In genomic region chr16:70573451-70574121, GRCh38 we compare ENCODE assay signal across 9 cellular contexts. TPM values are rescaled to one million over a fixed set of nuclear protein-coding genes. Genes with fewer than 3 reads are reported as not detected.
A peak's percentile ranks its signal among the peaks of the same experiment; 100 is the strongest.
DNase-seq lines count a peak whose midpoint lies in the region; TF ChIP-seq lines count a peak whose summit lies in the region.
"Had no signal": no experiment of that assay in that cellular context is flagged by ENCODE, and none has a peak within 500 bp of the region (broad histone marks: within the 10 kb centered on the region; RNA-seq: fewer than 3 reads in every experiment).

No MANE protein-coding gene starts in this region.

- H3F3A ChIP-seq in PC-9 (ENCODE audit: insufficient read depth, low read depth), result peaks cover 94% of the 10 kb centered on the region

- H3K27me3 Mint-ChIP-seq in progenitor cell of endocrine pancreas, result no peaks in the 10 kb centered on the region

- peak overlapping the region; percentile 31 for H3K4me2 ChIP-seq in PC-9

- peaks cover 72% of the 10 kb centered on the region for H3K36me3 ChIP-seq in A673 (ENCODE audit: insufficient read depth, low read length, poor library complexity, severe bottlenecking)
- peaks cover 42% of the 10 kb centered on the region for H3K36me3 ChIP-seq in PC-9 (ENCODE audit: low read depth)
- peaks cover 35 to 69% (median 38%) of the 10 kb centered on the region in 3 donors for H3K36me3 ChIP-seq in esophagus squamous epithelium

- H3K4me1 ChIP-seq in A673 (ENCODE audit: insufficient read depth, low read length, poor library complexity, severe bottlenecking), result peaks cover 17% of the 10 kb centered on the region
- H3K4me1 ChIP-seq in PC-9 (replicated peaks; ENCODE audit: insufficient read depth), result peaks cover 76% of the 10 kb centered on the region
- peaks cover 0 to 73% (median 48%) of the 10 kb centered on the region in 3 donors for H3K4me1 ChIP-seq in esophagus squamous epithelium

- peaks cover 27% of the 10 kb centered on the region for H3K79me2 ChIP-seq in PC-9 (ENCODE audit: low read depth)

- CTCF ChIA-PET in A673 (lab: Charles Lee) (no interaction called here), PC-9 (lab: Charles Lee) (interaction anchor here (0.5 kb wide), 1 partner anchor 78 kb away, joined by 3 read pairs; no protein-coding TSS in a partner anchor)

- H3K4me1 Mint-ChIP-seq in progenitor cell of endocrine pancreas (ENCODE audit: low read depth), result no peaks in the 10 kb centered on the region

- H3K9me2 ChIP-seq in PC-9 (ENCODE audit: insufficient read depth), result no peaks in the 10 kb centered on the region

- TF ChIP-seq CTCF in A673 (conservative IDR thresholded peaks at IDR 0.05; ENCODE audit: low read depth, low read length) (no peak), PC-9 (conservative IDR thresholded peaks at IDR 0.05) (no peak), esophagus squamous epithelium (IDR thresholded peaks at IDR 0.05) (no peak), progenitor cell of endocrine pancreas (IDR thresholded peaks at IDR 0.05; ENCODE audit: unreplicated experiment) (no peak)

- H3K9me3 Mint-ChIP-seq in progenitor cell of endocrine pancreas (ENCODE audit: low read depth), result no peaks in the 10 kb centered on the region

- BruUV-seq in A673 (replicated peaks; lab: Mats Ljungman, UMichigan) (TSS peak; percentile 6), PC-9 (replicated peaks; lab: Mats Ljungman, UMichigan) (no TSS peak)

- no peak for TF ChIP-seq POLR2A in esophagus squamous epithelium (IDR thresholded peaks at IDR 0.05)

- H3K4me3 Mint-ChIP-seq in progenitor cell of endocrine pancreas (ENCODE audit: low read depth), result no peak overlapping the region

- POLR2A ChIA-PET in A673 (lab: Charles Lee; ENCODE audit: low non-redundant PET) (interaction anchor here (0.6 to 0.7 kb wide), 2 partner anchors 151 to 217 kb away, joined by 3 read pairs; no protein-coding TSS in a partner anchor), PC-9 (lab: Charles Lee; ENCODE audit: unreplicated experiment) (no interaction called here)

- H3K27ac ChIP-seq in A673 (ENCODE audit: low read depth, low read length, poor library complexity, severe bottlenecking), result peak overlapping the region; percentile 58
- peak overlapping the region; percentile 46 for H3K27ac ChIP-seq in PC-9
- peak overlapping the region; percentile 23 to 74 (median 68) for H3K27ac ChIP-seq in esophagus squamous epithelium

- no peak overlapping the region for H3K4me3 ChIP-seq in A673 (ENCODE audit: low read depth, low read length, poor library complexity, severe bottlenecking)
- no peak overlapping the region for H3K4me3 ChIP-seq in PC-9
- no peak overlapping the region for H3K4me3 ChIP-seq in esophagus squamous epithelium

- H3K27me3 ChIP-seq in A673 (replicated peaks; ENCODE audit: insufficient read depth, low read depth, low read length, poor library complexity), result no peaks in the 10 kb centered on the region
- no peaks in the 10 kb centered on the region for H3K27me3 ChIP-seq in PC-9 (ENCODE audit: insufficient read depth, low read depth)
- H3K27me3 ChIP-seq in esophagus squamous epithelium, result no peaks in the 10 kb centered on the region

- H3K36me3 Mint-ChIP-seq in progenitor cell of endocrine pancreas (ENCODE audit: insufficient read depth), result peaks cover 23% of the 10 kb centered on the region

- WGBS in esophagus squamous epithelium, 2 donors, result 22 to 63% methylated on average over 5 of the region's 5 CpGs

- H4K20me1 ChIP-seq in PC-9 (ENCODE audit: insufficient read depth), result peaks cover 24% of the 10 kb centered on the region

- H2AFZ ChIP-seq in PC-9, result no peak overlapping the region

- DNase-seq in A673 (ENCODE audit: low spot score) (peak; percentile 17), PC-9 (peak in 1 of 2 experiments; percentile 91), esophagus squamous epithelium (lab: John Stamatoyannopoulos, UW) (no peak), myocyte (ENCODE audit: low read depth) (peak; percentile 83), NCI-H226 (no peak), SW 1271 (lab: John Stamatoyannopoulos, UW) (no peak), GM19240 (ENCODE audit: insufficient read length, low spot score) (no peak), progenitor cell of endocrine pancreas (ENCODE audit: low spot score, unreplicated experiment) (no peak)
- DNase-seq: DMS79 treated with DMSO at 0.1 percent for 48 hours had no signal

- intact Hi-C loops in A673 (cut with micrococcal nuclease; ENCODE audit: unreplicated experiment), result loop anchor here (5.0 kb wide), 1 partner anchor 36 kb away; no protein-coding TSS in a partner anchor
- intact Hi-C loops in PC-9 (cut with micrococcal nuclease; ENCODE audit: unreplicated experiment), result no loop called here
- intact Hi-C loops in esophagus squamous epithelium (cut with DNase I), result no loop called here

- no peak overlapping the region for H3K27ac Mint-ChIP-seq in progenitor cell of endocrine pancreas

- H3K9me3 ChIP-seq in A673 (ENCODE audit: low read depth, low read length, poor library complexity, severe bottlenecking) (no peaks in the 10 kb centered on the region), PC-9 (ENCODE audit: insufficient read depth, low read depth) (no peaks in the 10 kb centered on the region), esophagus squamous epithelium (no peaks in the 10 kb centered on the region)

RNA-seq across cellular contexts. Expression of gene SF3B3, which starts 50.0 kb away (rescaled TPM):
- total RNA-seq in A673 (2021) (518 and 571 TPM in 2 replicates), PC-9 (2021) (326 and 339 TPM in 2 replicates), esophagus squamous epithelium (100 to 1,000 TPM in 3 of 4 donors, 10 to 100 TPM in 1; 77.9 to 145 (median 134) TPM), myocyte (115 and 133 TPM in 2 replicates), progenitor cell of endocrine pancreas (379 and 387 TPM in 2 replicates)
- polyA plus RNA-seq in myocyte (2012), result 164 TPM

RNA-seq across cellular contexts. Expression of gene COG4, which starts 50.2 kb away (rescaled TPM):
- total RNA-seq in A673 (2021) (68.6 and 82.4 TPM in 2 replicates), PC-9 (2021) (54.2 and 61.1 TPM in 2 replicates), esophagus squamous epithelium (10 to 100 TPM; 40.3 to 54.0 (median 47.5) TPM), myocyte (63.1 and 88.9 TPM in 2 replicates), progenitor cell of endocrine pancreas (75.9 and 76.0 TPM in 2 replicates)
- 53.7 TPM for polyA plus RNA-seq in myocyte (2012)

Comparison
In these comparisons a context has a peak if more than half of its experiments do, and no peak if none do; other contexts are left out.
1. DNase-seq: peak in A673 (single experiment) and myocyte (single experiment); none in esophagus squamous epithelium (single experiment), NCI-H226 (single experiment), SW 1271 (0 of 2), GM19240 (single experiment) and progenitor cell of endocrine pancreas (single experiment).
2. Peak in every context shown above with its lines, with median percentiles within 50 percentile points of each other: H3K27ac ChIP-seq.